In the genomic region with DNA sequence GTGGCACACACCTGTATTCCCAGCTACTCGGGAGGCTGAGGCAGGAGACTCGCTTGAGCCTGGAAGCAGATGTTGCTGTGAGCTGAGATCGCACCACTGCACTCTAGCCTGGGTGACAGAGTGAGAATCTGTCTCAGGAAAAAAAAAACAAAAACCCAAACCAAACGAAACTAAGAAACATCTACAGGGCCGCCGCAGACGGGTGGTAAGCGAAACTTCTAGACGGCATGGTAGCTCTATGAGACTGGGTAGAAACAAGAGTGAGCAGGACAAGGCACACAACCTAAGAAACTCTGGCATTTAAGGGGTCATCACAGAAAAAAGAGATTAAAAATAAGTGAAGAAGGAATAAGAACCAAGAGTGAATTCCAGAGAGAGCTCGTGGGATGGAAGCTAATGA, we compare ENCODE assay signal across 26 cellular contexts.
"Had no signal": no experiment of that assay in that cellular context is flagged by ENCODE, and none has a peak within 500 bp of the region (broad histone marks: within the 10 kb centered on the region; RNA-seq: fewer than 3 reads in every experiment).

No MANE protein-coding gene starts in this region.

- H3K9me3 ChIP-seq: stomach, suprapubic skin, testis, thoracic aorta, thyroid gland, tibial artery, transverse colon, upper lobe of left lung, upper lobe of right lung, uterus, vagina had no signal

- H3K4me3 ChIP-seq: stomach, suprapubic skin, testis, thoracic aorta, thyroid gland, tibial artery, tibial nerve, transverse colon, upper lobe of left lung, upper lobe of right lung, uterus, vagina had no signal

- DNase-seq: stimulated activated CD4-positive, alpha-beta T cell treated with anti-CD3 and anti-CD28 coated beads, Interleukin-2, amount 100 ng/mL, for 48 hours; stimulated activated CD4-positive, alpha-beta T cell treated with anti-CD3 and anti-CD28 coated beads, Interleukin-4, amount 100 ng/mL, for 1 hour; stimulated activated CD4-positive, alpha-beta T cell treated with anti-CD3 and anti-CD28 coated beads, Interleukin-4, amount 100 ng/mL, for 24 hours; stimulated activated CD4-positive, alpha-beta T cell treated with anti-CD3 and anti-CD28 coated beads, Interleukin-4, amount 100 ng/mL, for 4 hours; stimulated activated CD8-positive, alpha-beta memory T cell treated with anti-CD3 and anti-CD28 coated beads, Interleukin-4, amount 100 ng/mL, for 48 hours; stimulated activated naive B cell treated with anti-CD40 and anti-IgM and Interleukin-4, amounts not matched to agents 10 μg/mL and 1 μg/mL and 100 μg/mL, for 72 hours; stimulated activated naive CD4-positive, alpha-beta T cell; stimulated activated naive CD4-positive, alpha-beta T cell treated with Interleukin-2 at 50 U/mL for 16 hours; stimulated activated naive CD8-positive, alpha-beta T cell treated with anti-CD3 and anti-CD28 coated beads, Interleukin-15, amount 100 ng/mL, for 72 hours; stimulated activated naive CD8-positive, alpha-beta T cell treated with anti-CD3 and anti-CD28 coated beads, Interleukin-15, Interleukin-2, amounts not matched to agents 100 U/mL and 50 U/mL, for 24 hours; stomach; substantia nigra; testis; thyroid gland; tibial artery; transverse colon; trophoblast cell; upper lobe of left lung; upper lobe of right lung; uterus had no signal

- H3K27me3 ChIP-seq: stomach, suprapubic skin, testis, thyroid gland, tibial artery, tibial nerve, transverse colon, upper lobe of left lung, upper lobe of right lung, uterus, vagina had no signal

- ATAC-seq: stimulated activated effector memory CD8-positive, alpha-beta T cell treated with anti-CD3 and anti-CD28 coated beads, Interleukin-12 subunit alpha, Interleukin-12 subunit beta, amount 100 ng/mL, for 72 hours; stimulated activated memory B cell treated with anti-CD40 and anti-IgM and Interleukin-4, amounts not matched to agents 10 μg/mL and 1 μg/mL and 100 μg/mL, for 72 hours; stimulated activated naive B cell treated with anti-CD40 and anti-IgM and Interleukin-4, amounts not matched to agents 10 μg/mL and 1 μg/mL and 100 μg/mL, for 72 hours; stimulated activated naive CD8-positive, alpha-beta T cell treated with anti-CD3 and anti-CD28 coated beads, Interleukin-15, amount 100 ng/mL, for 72 hours; stimulated activated naive CD8-positive, alpha-beta T cell treated with anti-CD3 and anti-CD28 coated beads, Interleukin-15, Interleukin-2, amounts not matched to agents 100 U/mL and 50 U/mL, for 24 hours; upper lobe of right lung had no signal

- H3K4me1 ChIP-seq: suprapubic skin, testis, thyroid gland, tibial artery, tibial nerve, transverse colon, upper lobe of left lung, upper lobe of right lung, uterus, vagina had no signal

- H3K36me3 ChIP-seq: stomach, suprapubic skin, thoracic aorta, thyroid gland, tibial artery, tibial nerve, transverse colon, upper lobe of left lung, upper lobe of right lung, uterus, vagina had no signal

- H3K27ac ChIP-seq: suprapubic skin, testis, thoracic aorta, thyroid gland, tibial artery, tibial nerve, transverse colon, upper lobe of left lung, upper lobe of right lung, uterus, vagina had no signal
